8 cellular contexts compared by ENCODE assay signal in the genomic region with DNA sequence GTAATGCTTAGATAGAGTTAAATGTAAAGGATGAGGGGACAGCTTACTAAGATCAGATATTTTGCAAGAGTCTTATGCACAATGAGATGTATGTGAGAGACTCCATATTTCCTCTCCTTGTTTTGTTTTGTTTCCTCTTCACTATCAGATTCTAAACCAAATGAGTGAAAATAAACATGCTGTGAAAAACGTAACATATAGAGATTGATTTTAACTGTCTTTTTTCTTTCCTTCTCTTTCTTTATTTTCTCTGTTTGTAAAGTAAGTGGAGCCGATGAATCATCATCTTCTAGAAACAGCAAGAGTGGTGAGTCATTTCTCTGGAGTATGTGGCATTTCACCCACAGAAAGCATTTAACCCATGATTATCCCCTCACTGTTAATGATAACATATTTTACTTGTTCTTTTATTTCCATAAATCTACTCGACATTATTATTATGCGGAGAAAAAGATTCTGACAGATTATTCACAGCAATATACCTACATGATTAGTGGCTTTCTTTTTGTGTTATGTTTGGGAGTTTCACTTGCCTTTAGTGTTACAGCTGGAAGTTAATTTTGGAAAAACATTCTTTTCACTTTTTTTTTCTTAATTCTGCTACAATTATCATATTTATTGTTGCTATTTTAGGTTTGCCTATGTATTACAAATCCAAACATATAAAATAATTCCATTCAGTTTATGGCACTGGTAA. TPM values are rescaled to one million over a fixed set of nuclear protein-coding genes. Genes with fewer than 3 reads are reported as not detected.
DNase-seq lines count a peak whose midpoint lies in the region; ATAC-seq and TF ChIP-seq lines count a peak whose summit lies in the region.

No MANE protein-coding gene starts in this region.

- H3K27ac Mint-ChIP-seq in CD4-positive, alpha-beta memory T cell = peak overlapping the region; percentile 82 to 99 (median 95)
- peak overlapping the region; percentile 23 to 84 for H3K27ac Mint-ChIP-seq in effector memory CD8-positive, alpha-beta T cell
- H3K27ac Mint-ChIP-seq in neural crest cell (ENCODE audit: unreplicated experiment) = peak overlapping the region; percentile 81

- H3K36me3 Mint-ChIP-seq in CD4-positive, alpha-beta memory T cell = peaks cover 0 to 16% of the 10 kb centered on the region in 2 donors
- H3K36me3 Mint-ChIP-seq in effector memory CD8-positive, alpha-beta T cell (ENCODE audit: insufficient read depth) = peaks cover 28% of the 10 kb centered on the region
- no peaks in the 10 kb centered on the region for H3K36me3 Mint-ChIP-seq in neural crest cell (ENCODE audit: low read depth)

- peak; percentile 74 for ATAC-seq in GM19043 (IDR thresholded peaks at IDR 0.05; ENCODE audit: low read depth, unreplicated experiment)
- ATAC-seq in HG03139 (IDR thresholded peaks at IDR 0.05; ENCODE audit: unreplicated experiment) = peak; percentile 67
- ATAC-seq in effector memory CD8-positive, alpha-beta T cell (replicated peaks) = peak; percentile 67

- no peaks in the 10 kb centered on the region for H3K27me3 Mint-ChIP-seq in CD4-positive, alpha-beta memory T cell
- H3K27me3 Mint-ChIP-seq in effector memory CD8-positive, alpha-beta T cell = no peaks in the 10 kb centered on the region
- no peaks in the 10 kb centered on the region for H3K27me3 Mint-ChIP-seq in neural crest cell (ENCODE audit: low read depth)

- peak overlapping the region in 1 of 2 donors; percentile 17 for H3K4me3 ChIP-seq in CD4-positive, alpha-beta memory T cell (ENCODE audit: low read length in 2 of 2)

- peak overlapping the region; percentile 75 for H3K27ac ChIP-seq in CD4-positive, alpha-beta memory T cell (ENCODE audit: low read depth, low read length)

- CTCF ChIA-PET in CD4-positive, alpha-beta memory T cell (lab: Charles Lee; ENCODE audit: partially characterized antibody) = interaction anchor here (1.7 kb wide), 1 partner anchor 42 kb away, joined by 5 read pairs; no protein-coding TSS in a partner anchor

- peak in 4 of 5 donors; percentile 33 to 68 (median 50) for DNase-seq in CD4-positive, alpha-beta memory T cell
- peak; percentile 89 for DNase-seq in SIG-M5 treated with dmso at 0.1 percent for 504 hours (lab: John Stamatoyannopoulos, UW; ENCODE audit: unreplicated experiment)
- DNase-seq in effector memory CD8-positive, alpha-beta T cell = no peak
- no peak for DNase-seq in neural crest cell (ENCODE audit: low read depth, low spot score)
- DNase-seq in G401 (ENCODE audit: low spot score) = no peak
- DNase-seq in NCI-H1092 treated with DMSO at 0.1 percent for 48 hours (lab: John Stamatoyannopoulos, UW) = no peak

- H3K4me1 ChIP-seq in CD4-positive, alpha-beta memory T cell (ENCODE audit: insufficient read depth, low read length) = peaks cover 41% of the 10 kb centered on the region

- H3K9me3 Mint-ChIP-seq in CD4-positive, alpha-beta memory T cell = peaks cover 0 to 3% (median 0%) of the 10 kb centered on the region in 8 donors
- no peaks in the 10 kb centered on the region for H3K9me3 Mint-ChIP-seq in effector memory CD8-positive, alpha-beta T cell
- peaks cover 8% of the 10 kb centered on the region for H3K9me3 Mint-ChIP-seq in neural crest cell

- H3K36me3 ChIP-seq in CD4-positive, alpha-beta memory T cell (ENCODE audit: insufficient read depth, low read length) = no peaks in the 10 kb centered on the region

- H3K9me3 ChIP-seq in CD4-positive, alpha-beta memory T cell (ENCODE audit: control insufficient read depth in 1 of 2, low read length in 2 of 2) = no peaks in the 10 kb centered on the region

- TF ChIP-seq CTCF in neural crest cell (conservative IDR thresholded peaks at IDR 0.05) = no peak

- peak overlapping the region; percentile 37 to 83 (median 78) for H3K4me3 Mint-ChIP-seq in CD4-positive, alpha-beta memory T cell
- H3K4me3 Mint-ChIP-seq in effector memory CD8-positive, alpha-beta T cell = peak overlapping the region; percentile 22 to 76
- no peak overlapping the region for H3K4me3 Mint-ChIP-seq in neural crest cell

- peaks cover 24 to 51% (median 32%) of the 10 kb centered on the region in 4 donors for H3K4me1 Mint-ChIP-seq in CD4-positive, alpha-beta memory T cell
- peaks cover 13 to 34% of the 10 kb centered on the region in 2 donors for H3K4me1 Mint-ChIP-seq in effector memory CD8-positive, alpha-beta T cell (ENCODE audit: low read depth in 2 of 2)
- H3K4me1 Mint-ChIP-seq in neural crest cell = peaks cover 38% of the 10 kb centered on the region

- POLR2A ChIA-PET in CD4-positive, alpha-beta memory T cell (lab: Charles Lee; ENCODE audit: partially characterized antibody) = interaction anchor here (3.8 kb wide), 1 partner anchor 17 kb away, joined by 41 read pairs; no protein-coding TSS in a partner anchor

- H3K27me3 ChIP-seq in CD4-positive, alpha-beta memory T cell (ENCODE audit: insufficient read depth, low read length) = no peaks in the 10 kb centered on the region

- intact Hi-C loops in CD4-positive, alpha-beta memory T cell (cut with micrococcal nuclease) = loop anchor here (1.0 to 10.0 kb wide), 4 partner anchors 42 to 1875 kb away; a partner anchor contains a TSS

- in situ Hi-C loops in G401 (cut with HindIII; ENCODE audit: low sequenced_read_pairs) = no loop called here

RNA-seq across cellular contexts. Expression of a gene that starts 2.1 kb away (rescaled TPM):
- 100 to 1,000 TPM; 324 to 335 TPM for total RNA-seq in CD4-positive, alpha-beta memory T cell
- 1,000 to 10,000 TPM in 1 of 2 donors, 100 to 1,000 TPM in 1; 621 to 1,202 TPM for polyA plus RNA-seq in CD4-positive, alpha-beta memory T cell
- 6.2 and 6.6 TPM in 2 replicates for total RNA-seq in neural crest cell
- total RNA-seq in G401 (2014; rRNA removed; shearing (Covaris generic)) = 9.4 and 15.9 TPM in 2 replicates

Comparison
In these comparisons a context has a peak if more than half of its experiments do, and no peak if none do; other contexts are left out.
1. DNase-seq: peak in CD4-positive, alpha-beta memory T cell (4 of 5) and SIG-M5 treated with dmso at 0.1 percent for 504 hours (single experiment); none in effector memory CD8-positive, alpha-beta T cell (0 of 3), neural crest cell (single experiment), G401 (single experiment) and NCI-H1092 treated with DMSO at 0.1 percent for 48 hours (single experiment).
2. RNA of a gene that starts 2.1 kb away (total RNA-seq): 324 to 335 TPM in CD4-positive, alpha-beta memory T cell; 9.4 to 15.9 TPM in G401 and 6.2 to 6.6 TPM in neural crest cell; every median in the first group is over 10 times any median in the second.
3. Peak in every context shown above with its lines, with median percentiles within 50 percentile points of each other: H3K27ac Mint-ChIP-seq and ATAC-seq.